Comparison of ENCODE assay signal across 8 cellular contexts in genomic region chr7:91264083-91264923, GRCh38. TPM values are rescaled to one million over a fixed set of nuclear protein-coding genes. Genes with fewer than 3 reads are reported as not detected.
A peak's percentile ranks its signal among the peaks of the same experiment; 100 is the strongest.
DNase-seq lines count a peak whose midpoint lies in the region; ATAC-seq and TF ChIP-seq lines count a peak whose summit lies in the region.

Gene FZD1 (plus strand): TSS chr7:91264433. CDS start chr7:91264881, 448 bp downstream.

- H3K27ac ChIP-seq in CD8-positive, alpha-beta memory T cell (ENCODE audit: low read depth, low read length) = peak within 1 kb of the TSS; percentile 24
- H3K27ac ChIP-seq in epithelial cell of prostate = peak within 1 kb of the TSS; percentile 75

- peaks cover 0 to 12% (median 0%) of the 10 kb centered on the region in 5 donors for H3K9me3 Mint-ChIP-seq in CD8-positive, alpha-beta memory T cell
- H3K9me3 Mint-ChIP-seq in activated CD4-positive, alpha-beta memory T cell treated with anti-CD3 and anti-CD28 coated beads for 36 hours = no peaks in the 10 kb centered on the region
- H3K9me3 Mint-ChIP-seq in mesothelial cell of epicardium = no peaks in the 10 kb centered on the region

- H3K27me3 ChIP-seq in CD8-positive, alpha-beta memory T cell (ENCODE audit: insufficient read depth, low read length, poor library complexity, severe bottlenecking) = peaks cover 10% of the 10 kb centered on the region

- ATAC-seq in GM19397 (IDR thresholded peaks at IDR 0.05; ENCODE audit: unreplicated experiment) = peak; percentile 86
- ATAC-seq in HG03469 (IDR thresholded peaks at IDR 0.05; ENCODE audit: unreplicated experiment) = peak; percentile 89

- DNase-seq in CD8-positive, alpha-beta memory T cell = no peak
- DNase-seq in NCI-H510A (lab: John Stamatoyannopoulos, UW) (peak; percentile 92), epithelial cell of prostate (ENCODE audit: low read depth, low spot score) (peak; percentile 94), mesothelial cell of epicardium (ENCODE audit: low spot score in 2 of 2, unreplicated experiment in 2 of 2) (peak; percentile 84 to 93)
- peak; percentile 79 for DNase-seq in activated CD4-positive, alpha-beta memory T cell treated with anti-CD3 and anti-CD28 coated beads for 36 hours
- DNase-seq in stimulated activated CD8-positive, alpha-beta memory T cell treated with anti-CD3 and anti-CD28 coated beads, Interleukin-4, amount 100 ng/mL, for 48 hours = peak; percentile 73

- no peaks in the 10 kb centered on the region for H3K36me3 ChIP-seq in CD8-positive, alpha-beta memory T cell (ENCODE audit: insufficient read depth, low read length)

- H3K4me1 Mint-ChIP-seq in CD8-positive, alpha-beta memory T cell = peaks cover 0 to 16% (median 5%) of the 10 kb centered on the region in 3 donors
- peaks cover 1% of the 10 kb centered on the region for H3K4me1 Mint-ChIP-seq in activated CD4-positive, alpha-beta memory T cell treated with anti-CD3 and anti-CD28 coated beads for 36 hours (ENCODE audit: low read depth)
- H3K4me1 Mint-ChIP-seq in mesothelial cell of epicardium = peaks cover 37% of the 10 kb centered on the region

- no peak for TF ChIP-seq CTCF in mesothelial cell of epicardium (IDR thresholded peaks at IDR 0.05; ENCODE audit: unreplicated experiment)

- no peaks in the 10 kb centered on the region for H3K9me3 ChIP-seq in CD8-positive, alpha-beta memory T cell (ENCODE audit: low read length)

- H3K4me3 ChIP-seq in CD8-positive, alpha-beta memory T cell (ENCODE audit: low read length) = peak within 1 kb of the TSS; percentile 27

- POLR2A ChIA-PET in CD8-positive, alpha-beta memory T cell (lab: Charles Lee) = no interaction called here
- POLR2A ChIA-PET in activated CD4-positive, alpha-beta memory T cell treated with anti-CD3 and anti-CD28 coated beads for 36 hours (lab: Charles Lee) = no interaction called here

- H3K4me1 ChIP-seq in CD8-positive, alpha-beta memory T cell (ENCODE audit: insufficient read depth, low read length) = no peaks in the 10 kb centered on the region

- peak within 1 kb of the TSS in 6 of 7 donors; percentile 24 to 66 (median 57) for H3K4me3 Mint-ChIP-seq in CD8-positive, alpha-beta memory T cell
- H3K4me3 Mint-ChIP-seq in activated CD4-positive, alpha-beta memory T cell treated with anti-CD3 and anti-CD28 coated beads for 36 hours = peak within 1 kb of the TSS; percentile 64
- H3K4me3 Mint-ChIP-seq in mesothelial cell of epicardium = peak within 1 kb of the TSS; percentile 93

- CTCF ChIA-PET in CD8-positive, alpha-beta memory T cell (lab: Charles Lee) = no interaction called here
- CTCF ChIA-PET in activated CD4-positive, alpha-beta memory T cell treated with anti-CD3 and anti-CD28 coated beads for 36 hours (lab: Charles Lee) = no interaction called here

- no peak within 1 kb of the TSS for H3K27ac Mint-ChIP-seq in CD8-positive, alpha-beta memory T cell
- no peak within 1 kb of the TSS for H3K27ac Mint-ChIP-seq in activated CD4-positive, alpha-beta memory T cell treated with anti-CD3 and anti-CD28 coated beads for 36 hours
- peak within 1 kb of the TSS; percentile 95 for H3K27ac Mint-ChIP-seq in mesothelial cell of epicardium

- no peaks in the 10 kb centered on the region for H3K36me3 Mint-ChIP-seq in CD8-positive, alpha-beta memory T cell
- no peaks in the 10 kb centered on the region for H3K36me3 Mint-ChIP-seq in activated CD4-positive, alpha-beta memory T cell treated with anti-CD3 and anti-CD28 coated beads for 36 hours
- no peaks in the 10 kb centered on the region for H3K36me3 Mint-ChIP-seq in mesothelial cell of epicardium

- intact Hi-C loops in activated CD4-positive, alpha-beta memory T cell treated with anti-CD3 and anti-CD28 coated beads for 36 hours (cut with micrococcal nuclease) = loop anchor here (5.0 kb wide), 3 partner anchors 177 to 1183 kb away; partner anchors contain the start of genes GATAD1 and MTERF1

- peaks cover 18 to 59% of the 10 kb centered on the region in 2 donors for H3K27me3 Mint-ChIP-seq in CD8-positive, alpha-beta memory T cell
- H3K27me3 Mint-ChIP-seq in activated CD4-positive, alpha-beta memory T cell treated with anti-CD3 and anti-CD28 coated beads for 36 hours = peaks cover 54% of the 10 kb centered on the region
- H3K27me3 Mint-ChIP-seq in mesothelial cell of epicardium (ENCODE audit: low read depth) = peaks cover 45% of the 10 kb centered on the region

RNA-seq across cellular contexts. Expression of gene FZD1, which starts in this region (rescaled TPM):
- total RNA-seq in CD8-positive, alpha-beta memory T cell = under 1 TPM; 0.02 to 0.04 TPM
- not detected for polyA plus RNA-seq in CD8-positive, alpha-beta memory T cell
- under 1 TPM in 1 of 2 experiments, not detected in 1; 0.05 TPM for total RNA-seq in activated CD4-positive, alpha-beta memory T cell treated with anti-CD3 and anti-CD28 coated beads for 36 hours
- total RNA-seq in mesothelial cell of epicardium = 15.3 to 15.4 TPM (median 15.3 TPM) in 3 replicates

Comparison
In these comparisons a context has a peak if more than half of its experiments do, and no peak if none do; other contexts are left out.
1. RNA of gene FZD1 (total RNA-seq): 15.3 to 15.4 TPM in mesothelial cell of epicardium; 0.05 TPM in activated CD4-positive, alpha-beta memory T cell treated with anti-CD3 and anti-CD28 coated beads for 36 hours and 0.02 to 0.04 TPM in CD8-positive, alpha-beta memory T cell; every median in the first group is over 10 times any median in the second.
2. Peak in DNase-seq in activated CD4-positive, alpha-beta memory T cell treated with anti-CD3 and anti-CD28 coated beads for 36 hours; RNA of the gene not detected or under 1 TPM.
3. DNase-seq: peak in NCI-H510A (single experiment), epithelial cell of prostate (single experiment), mesothelial cell of epicardium (2 of 2) and stimulated activated CD8-positive, alpha-beta memory T cell treated with anti-CD3 and anti-CD28 coated beads, Interleukin-4, amount 100 ng/mL, for 48 hours (single experiment); none in CD8-positive, alpha-beta memory T cell (0 of 5).
4. Peak in every context shown above with its lines, with median percentiles within 50 percentile points of each other: H3K4me3 Mint-ChIP-seq.